Comparison of ENCODE assay signal across 16 cellular contexts in genomic region chr18:55106466-55106865, GRCh38.
"Had no signal": no experiment of that assay in that cellular context is flagged by ENCODE, and none has a peak within 500 bp of the region (broad histone marks: within the 10 kb centered on the region; RNA-seq: fewer than 3 reads in every experiment).

No MANE protein-coding gene starts in this region.

- H3K4me3 Mint-ChIP-seq: naive thymus-derived CD4-positive, alpha-beta T cell; nephron had no signal

- H3K27ac Mint-ChIP-seq: naive thymus-derived CD4-positive, alpha-beta T cell; nephron had no signal

- H3K36me3 Mint-ChIP-seq: naive thymus-derived CD4-positive, alpha-beta T cell had no signal

- H3K4me1 Mint-ChIP-seq: nephron had no signal

- ATAC-seq: gastrocnemius medialis; left ventricle myocardium superior; lower lobe of right lung; naive thymus-derived CD4-positive, alpha-beta T cell had no signal

- DNase-seq: dorsolateral prefrontal cortex; effector CD4-positive, alpha-beta T cell; foreskin fibroblast; gastrocnemius medialis; head of caudate nucleus; left ventricle myocardium superior; lower lobe of right lung; naive thymus-derived CD4-positive, alpha-beta T cell; nucleus accumbens; sigmoid colon; stimulated activated CD4-positive, alpha-beta T cell treated with anti-CD3 and anti-CD28 coated beads, Interleukin-2, amount 100 ng/mL, for 24 hours; stimulated activated naive CD4-positive, alpha-beta T cell treated with Interleukin-2 at 50 U/mL for 16 hours; stomach; thyroid gland; trophoblast cell had no signal
